Comparison of ENCODE assay signal across 2 cellular contexts in the genomic region with DNA sequence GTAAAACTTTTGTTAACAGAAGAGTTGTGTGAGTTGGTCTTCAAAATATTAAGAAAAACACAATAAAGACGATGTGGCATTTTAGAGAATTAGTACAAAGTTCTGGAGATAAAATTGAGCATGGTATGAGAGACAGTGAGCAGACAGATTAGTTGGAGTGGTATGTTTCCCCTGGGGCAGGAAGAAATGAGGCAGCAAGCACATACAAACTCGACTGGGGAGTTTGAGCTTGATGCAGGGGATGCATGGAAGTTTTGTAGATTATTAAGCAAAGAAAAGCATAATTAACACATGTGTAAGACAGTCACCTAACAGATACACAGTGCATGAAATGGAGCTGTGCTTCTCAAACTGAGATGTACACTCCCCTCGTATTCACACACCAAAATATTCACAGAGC.
TF ChIP-seq lines count a peak whose summit lies in the region.

No MANE protein-coding gene starts in this region.

TF ChIP-seq in GM12891, 5 proteins besides CTCF, POLR2A, EP300 and RAD21 (continued from another document):
- TF ChIP-seq POU2F2 (IDR thresholded peaks at IDR 0.05; ENCODE audit: low read depth, low read length) = no peak
- TF ChIP-seq TAF1 (IDR thresholded peaks at IDR 0.05; ENCODE audit: low read depth, low read length) = no peak

TF ChIP-seq in K562, 482 proteins besides CTCF, POLR2A, EP300 and RAD21 (continued from another document):
- TF ChIP-seq ZBTB12 (CRISPR knock-in tag; IDR thresholded peaks at IDR 0.05) = no peak
- TF ChIP-seq ZNF23 (CRISPR knock-in tag; IDR thresholded peaks at IDR 0.05) = no peak
- TF ChIP-seq, protein P1, sequence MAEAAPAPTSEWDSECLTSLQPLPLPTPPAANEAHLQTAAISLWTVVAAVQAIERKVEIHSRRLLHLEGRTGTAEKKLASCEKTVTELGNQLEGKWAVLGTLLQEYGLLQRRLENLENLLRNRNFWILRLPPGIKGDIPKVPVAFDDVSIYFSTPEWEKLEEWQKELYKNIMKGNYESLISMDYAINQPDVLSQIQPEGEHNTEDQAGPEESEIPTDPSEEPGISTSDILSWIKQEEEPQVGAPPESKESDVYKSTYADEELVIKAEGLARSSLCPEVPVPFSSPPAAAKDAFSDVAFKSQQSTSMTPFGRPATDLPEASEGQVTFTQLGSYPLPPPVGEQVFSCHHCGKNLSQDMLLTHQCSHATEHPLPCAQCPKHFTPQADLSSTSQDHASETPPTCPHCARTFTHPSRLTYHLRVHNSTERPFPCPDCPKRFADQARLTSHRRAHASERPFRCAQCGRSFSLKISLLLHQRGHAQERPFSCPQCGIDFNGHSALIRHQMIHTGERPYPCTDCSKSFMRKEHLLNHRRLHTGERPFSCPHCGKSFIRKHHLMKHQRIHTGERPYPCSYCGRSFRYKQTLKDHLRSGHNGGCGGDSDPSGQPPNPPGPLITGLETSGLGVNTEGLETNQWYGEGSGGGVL (CRISPR knock-in tag; IDR thresholded peaks at IDR 0.05) = no peak
- TF ChIP-seq HDAC1 (IDR thresholded peaks at IDR 0.05) = no peak
- TF ChIP-seq BDP1 (IDR thresholded peaks at IDR 0.05; ENCODE audit: insufficient read depth, insufficient read length) = no peak
- TF ChIP-seq, protein P2, sequence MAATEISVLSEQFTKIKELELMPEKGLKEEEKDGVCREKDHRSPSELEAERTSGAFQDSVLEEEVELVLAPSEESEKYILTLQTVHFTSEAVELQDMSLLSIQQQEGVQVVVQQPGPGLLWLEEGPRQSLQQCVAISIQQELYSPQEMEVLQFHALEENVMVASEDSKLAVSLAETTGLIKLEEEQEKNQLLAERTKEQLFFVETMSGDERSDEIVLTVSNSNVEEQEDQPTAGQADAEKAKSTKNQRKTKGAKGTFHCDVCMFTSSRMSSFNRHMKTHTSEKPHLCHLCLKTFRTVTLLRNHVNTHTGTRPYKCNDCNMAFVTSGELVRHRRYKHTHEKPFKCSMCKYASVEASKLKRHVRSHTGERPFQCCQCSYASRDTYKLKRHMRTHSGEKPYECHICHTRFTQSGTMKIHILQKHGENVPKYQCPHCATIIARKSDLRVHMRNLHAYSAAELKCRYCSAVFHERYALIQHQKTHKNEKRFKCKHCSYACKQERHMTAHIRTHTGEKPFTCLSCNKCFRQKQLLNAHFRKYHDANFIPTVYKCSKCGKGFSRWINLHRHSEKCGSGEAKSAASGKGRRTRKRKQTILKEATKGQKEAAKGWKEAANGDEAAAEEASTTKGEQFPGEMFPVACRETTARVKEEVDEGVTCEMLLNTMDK (IDR thresholded peaks at IDR 0.05; ENCODE audit: borderline replicate concordance, insufficient read depth, low read depth, low read length, poor library complexity, severe bottlenecking) = no peak
- TF ChIP-seq TCF3 (CRISPR knock-in tag; IDR thresholded peaks at IDR 0.05) = no peak
- TF ChIP-seq ZNF75A (CRISPR knock-in tag; IDR thresholded peaks at IDR 0.05) = no peak
- no peak for TF ChIP-seq TEAD4 (IDR thresholded peaks at IDR 0.05; ENCODE audit: low read length)
- no peak for TF ChIP-seq TEAD4 (CRISPR knock-in tag; IDR thresholded peaks at IDR 0.05; ENCODE audit: borderline replicate concordance)
- TF ChIP-seq MITF (IDR thresholded peaks at IDR 0.05) = no peak
- TF ChIP-seq ZNF586 (CRISPR knock-in tag; conservative IDR thresholded peaks at IDR 0.05) = no peak
